Comparison of ENCODE assay signal across 28 cellular contexts in genomic region chrX:9862953-9863352, GRCh38.
"Had no signal": no experiment of that assay in that cellular context is flagged by ENCODE, and none has a peak within 500 bp of the region (broad histone marks: within the 10 kb centered on the region; RNA-seq: fewer than 3 reads in every experiment).

No MANE protein-coding gene starts in this region.

- H3K9me3 ChIP-seq: ascending aorta, esophagus squamous epithelium, gastroesophageal sphincter had no signal

- H3K36me3 ChIP-seq: ascending aorta, breast epithelium, esophagus squamous epithelium, gastroesophageal sphincter had no signal

- ATAC-seq: activated CD4-positive, alpha-beta T cell treated with anti-CD3 and anti-CD28 coated beads for 36 hours; activated CD8-positive, alpha-beta memory T cell treated with anti-CD3 and anti-CD28 coated beads, Interleukin-2, amount 10 ng/mL, durations not matched to agents 7 days and 5 days; activated CD8-positive, alpha-beta T cell treated with anti-CD3 and anti-CD28 coated beads, Interleukin-2, amount 10 ng/mL, durations not matched to agents 7 days and 5 days; activated naive CD4-positive, alpha-beta T cell treated with anti-CD3 and anti-CD28 coated beads, Interleukin-2, amount 50 U/mL, for 72 hours; effector memory CD8-positive, alpha-beta T cell; T-cell had no signal

- H3K27ac ChIP-seq: ascending aorta, breast epithelium, epithelial cell of prostate, esophagus squamous epithelium, gastroesophageal sphincter had no signal

- DNase-seq: activated CD4-positive, alpha-beta memory T cell treated with anti-CD3 and anti-CD28 coated beads for 36 hours; activated CD4-positive, alpha-beta T cell treated with anti-CD3 and anti-CD28 coated beads for 36 hours; activated CD4-positive, alpha-beta T cell treated with anti-CD3 and anti-CD28 coated beads, Interleukin-2, amount 10 ng/mL, durations not matched to agents 24 days and 14 days; activated CD4-positive, CD25-positive, alpha-beta regulatory T cell; activated CD4-positive, CD25-positive, alpha-beta regulatory T cell treated with anti-CD3 and anti-CD28 coated beads, Interleukin-2, amount 50 U/mL, for 72 hours; activated CD8-positive, alpha-beta memory T cell treated with anti-CD3 and anti-CD28 coated beads, Interleukin-2, amount 10 ng/mL, durations not matched to agents 7 days and 5 days; activated CD8-positive, alpha-beta memory T cell treated with anti-CD3 and anti-CD28 coated beads, Interleukin-2, amount 50 U/mL, for 4 hours; activated CD8-positive, alpha-beta T cell treated with anti-CD3 and anti-CD28 coated beads, Interleukin-2, amount 10 ng/mL, durations not matched to agents 7 days and 5 days; activated effector memory CD4-positive, alpha-beta T cell treated with anti-CD3 and anti-CD28 coated beads, Interleukin-2, amount 50 U/mL, for 16 hours; activated naive CD4-positive, alpha-beta T cell treated with anti-CD3 and anti-CD28 coated beads for 36 hours; activated naive CD8-positive, alpha-beta T cell treated with anti-CD3 and anti-CD28 coated beads, Interleukin-2, amount 10 ng/mL, durations not matched to agents 7 days and 5 days; activated T-cell treated with anti-CD3 and anti-CD28 coated beads, Interleukin-2, amount 50 U/mL, for 1 hour; activated T-cell treated with anti-CD3 and anti-CD28 coated beads, Interleukin-2, amount 50 U/mL, for 48 hours; cortex of kidney; dermis blood vessel endothelial cell; effector CD4-positive, alpha-beta T cell; effector memory CD8-positive, alpha-beta T cell; esophagus squamous epithelium; foreskin melanocyte; head of caudate nucleus; SW 1271; T-cell; T1000 had no signal

- H3K4me3 ChIP-seq: ascending aorta, breast epithelium, esophagus squamous epithelium, gastroesophageal sphincter had no signal

- H3K4me1 ChIP-seq: ascending aorta, breast epithelium, gastroesophageal sphincter had no signal

- H3K27me3 ChIP-seq: ascending aorta, esophagus squamous epithelium, gastroesophageal sphincter had no signal
